14 cellular contexts compared by ENCODE assay signal in genomic region chr22:45911601-45912271, GRCh38.
DNase-seq lines count a peak whose midpoint lies in the region; ATAC-seq and TF ChIP-seq lines count a peak whose summit lies in the region.
"Had no signal": no experiment of that assay in that cellular context is flagged by ENCODE, and none has a peak within 500 bp of the region (broad histone marks: within the 10 kb centered on the region; RNA-seq: fewer than 3 reads in every experiment).

No MANE protein-coding gene starts in this region.

- H3K27ac Mint-ChIP-seq in natural killer cell, result no peak overlapping the region

- no peak overlapping the region for H3K4me2 ChIP-seq in IMR-90 (ENCODE audit: low read depth, low read length)
- H3K4me2 ChIP-seq: hepatocyte had no signal

- CTCF ChIA-PET in IMR-90 (lab: Yijun Ruan, JAX), result no interaction called here

- no peak overlapping the region for H4K8ac ChIP-seq in IMR-90 (ENCODE audit: low read depth in 2 of 2, low read length in 2 of 2)

- H3K27me3 ChIP-seq in IMR-90 (ENCODE audit: control insufficient read depth, insufficient read depth, low read length) (peaks cover 45% of the 10 kb centered on the region; the same call in 1 of the 2 replicates), left ventricle myocardium inferior (ENCODE audit: low read depth) (no peaks in the 10 kb centered on the region)
- H3K27me3 ChIP-seq: hepatocyte had no signal

- no peak overlapping the region for H3K14ac ChIP-seq in IMR-90 (replicated peaks; ENCODE audit: low read depth, low read length)

- no peak overlapping the region for H4K5ac ChIP-seq in IMR-90 (ENCODE audit: low read depth, low read length)

- H3K4me1 Mint-ChIP-seq in natural killer cell, result no peaks in the 10 kb centered on the region
- H3K4me1 Mint-ChIP-seq: CD4-positive, CD25-positive, alpha-beta regulatory T cell had no signal

- TF ChIP-seq CTCF in 22Rv1 (IDR thresholded peaks at IDR 0.05) (peak; percentile 37), IMR-90 (conservative IDR thresholded peaks at IDR 0.05; ENCODE audit: low read depth, low read length) (no peak), left ventricle myocardium inferior (IDR thresholded peaks at IDR 0.05; ENCODE audit: borderline replicate concordance) (no peak), natural killer cell (IDR thresholded peaks at IDR 0.05) (no peak)

- H3K27me3 Mint-ChIP-seq in natural killer cell (ENCODE audit: low read depth in 2 of 2), result peaks cover 0 to 3% of the 10 kb centered on the region in 2 donors
- H3K27me3 Mint-ChIP-seq: CD4-positive, CD25-positive, alpha-beta regulatory T cell had no signal

- H3K56ac ChIP-seq in IMR-90 (ENCODE audit: extremely low read depth, insufficient read depth, low read length), result no peak overlapping the region

- H3K4me3 ChIP-seq in IMR-90 (ENCODE audit: insufficient read depth, low read depth, low read length) (no peak overlapping the region), left ventricle myocardium inferior (no peak overlapping the region)
- H3K4me3 ChIP-seq: hepatocyte had no signal

- no peak overlapping the region for H3K27ac ChIP-seq in 22Rv1
- no peak overlapping the region for H3K27ac ChIP-seq in IMR-90 (ENCODE audit: insufficient read depth, low read length)
- H3K27ac ChIP-seq in left ventricle myocardium inferior (replicated peaks), result no peak overlapping the region
- H3K27ac ChIP-seq: hepatocyte, neutrophil had no signal

- no peaks in the 10 kb centered on the region for H3K9me3 Mint-ChIP-seq in natural killer cell
- H3K9me3 Mint-ChIP-seq: CD4-positive, CD25-positive, alpha-beta regulatory T cell had no signal

- no TSS peak for BruUV-seq in IMR-90 (replicated peaks; lab: Mats Ljungman, UMichigan)

- H3K4me1 ChIP-seq in IMR-90 (ENCODE audit: control insufficient read depth, insufficient read depth, low read length) (no peaks in the 10 kb centered on the region), left ventricle myocardium inferior (peaks cover 18% of the 10 kb centered on the region)

- no peaks in the 10 kb centered on the region for H3K79me1 ChIP-seq in IMR-90 (ENCODE audit: low read depth in 1 of 2, low read length in 2 of 2)

- H4K91ac ChIP-seq in IMR-90 (ENCODE audit: insufficient read depth, low read depth, low read length), result no peak overlapping the region

- intact Hi-C loops in IMR-90 (cut with micrococcal nuclease), result no loop called here
- intact Hi-C loops in left ventricle myocardium inferior (cut with micrococcal nuclease), result no loop called here
- intact Hi-C loops in natural killer cell (cut with micrococcal nuclease), result no loop called here

- POLR2A ChIA-PET in IMR-90 (lab: Charles Lee; ENCODE audit: unreplicated experiment), result no interaction called here

- no peak overlapping the region for H2AK9ac ChIP-seq in IMR-90 (replicated peaks; ENCODE audit: low read depth, low read length, poor library complexity)

- no peak overlapping the region for H2AFZ ChIP-seq in IMR-90 (replicated peaks; ENCODE audit: low read length, poor library complexity)
- H2AFZ ChIP-seq: hepatocyte had no signal

- H2BK120ac ChIP-seq in IMR-90 (ENCODE audit: low read depth, low read length), result no peak overlapping the region

- WGBS in IMR-90 (ENCODE audit: extremely low coverage in 2 of 2, insufficient read length in 1 of 2), 2 experiments, result 65% methylated on average over 10 of the region's 27 CpGs; no CpG with 5 or more reads in 1 of the 2 experiments

- no peak overlapping the region for H2BK15ac ChIP-seq in IMR-90 (ENCODE audit: low read depth, low read length)

- no peak overlapping the region for H3K4me3 Mint-ChIP-seq in natural killer cell
- H3K4me3 Mint-ChIP-seq: CD4-positive, CD25-positive, alpha-beta regulatory T cell had no signal

- no peak overlapping the region for H2AK5ac ChIP-seq in IMR-90 (ENCODE audit: low read depth, low read length)

- H3K4ac ChIP-seq in IMR-90 (ENCODE audit: low read depth, low read length), result no peak overlapping the region

- H3K9ac ChIP-seq in IMR-90 (ENCODE audit: low read depth, low read length), result no peak overlapping the region

- TF ChIP-seq POLR2A in IMR-90 (IDR thresholded peaks at IDR 0.05; ENCODE audit: low read depth, low read length), result no peak

- dilution Hi-C loops in IMR-90 (cut with HindIII; ENCODE audit: low sequenced_read_pairs, unreplicated experiment), result no loop called here

- H4K20me1 ChIP-seq in IMR-90 (ENCODE audit: insufficient read depth, low read length), result no peaks in the 10 kb centered on the region

- ATAC-seq in IMR-90 (ENCODE audit: low read depth) (no peak), natural killer cell (no peak), HG02852 (IDR thresholded peaks at IDR 0.05; ENCODE audit: unreplicated experiment) (no peak)

- no peak overlapping the region for H3K18ac ChIP-seq in IMR-90 (ENCODE audit: low read depth, low read length)

- DNase-seq in IMR-90 (no peak), OCI-M1 (lab: John Stamatoyannopoulos, UW) (peak; percentile 35), left ventricle myocardium inferior (peak; percentile 65), natural killer cell (no peak)
- DNase-seq in activated CD4-positive, alpha-beta T cell treated with anti-CD3 and anti-CD28 coated beads for 48 hours, result no peak
- no peak for DNase-seq in activated effector memory CD4-positive, alpha-beta T cell treated with Interleukin-2 at 50 U/mL for 16 hours
- DNase-seq: activated CD4-positive, alpha-beta T cell treated with anti-CD3 and anti-CD28 coated beads for 1 hour; amygdala; CD4-positive, CD25-positive, alpha-beta regulatory T cell; NCI-H146 had no signal

- H3K9me3 ChIP-seq in IMR-90 (ENCODE audit: control insufficient read depth, insufficient read depth, low read length), result peaks cover 8% of the 10 kb centered on the region
- peaks cover 7% of the 10 kb centered on the region for H3K9me3 ChIP-seq in left ventricle myocardium inferior (replicated peaks)
- H3K9me3 ChIP-seq: neutrophil had no signal

- no peaks in the 10 kb centered on the region for H3K36me3 Mint-ChIP-seq in natural killer cell
- H3K36me3 Mint-ChIP-seq: CD4-positive, CD25-positive, alpha-beta regulatory T cell had no signal

- no peak overlapping the region for H2BK20ac ChIP-seq in IMR-90 (ENCODE audit: low read depth, low read length)

- no peaks in the 10 kb centered on the region for H3K9me1 ChIP-seq in IMR-90 (ENCODE audit: insufficient read depth, low read length)

- in situ Hi-C loops in IMR-90 (cut with MboI; ENCODE audit: low sequenced_read_pairs), result no loop called here

- TF ChIP-seq RAD21 in IMR-90 (IDR thresholded peaks at IDR 0.05; ENCODE audit: low read length), result no peak

- no peak overlapping the region for H2BK5ac ChIP-seq in IMR-90 (ENCODE audit: low read depth, low read length, poor library complexity, severe bottlenecking)

- H3K36me3 ChIP-seq in IMR-90 (ENCODE audit: control insufficient read depth, insufficient read depth, low read length) (no peaks in the 10 kb centered on the region), left ventricle myocardium inferior (no peaks in the 10 kb centered on the region)
- H3K36me3 ChIP-seq: neutrophil had no signal

- H3K23ac ChIP-seq in IMR-90 (ENCODE audit: low read depth, low read length), result no peak overlapping the region

TF ChIP-seq in IMR-90, 13 proteins besides CTCF, POLR2A, EP300 and RAD21:
- TF ChIP-seq CEBPB (IDR thresholded peaks at IDR 0.05; ENCODE audit: low read depth, low read length), result peak; percentile 31
- TF ChIP-seq, protein P1, sequence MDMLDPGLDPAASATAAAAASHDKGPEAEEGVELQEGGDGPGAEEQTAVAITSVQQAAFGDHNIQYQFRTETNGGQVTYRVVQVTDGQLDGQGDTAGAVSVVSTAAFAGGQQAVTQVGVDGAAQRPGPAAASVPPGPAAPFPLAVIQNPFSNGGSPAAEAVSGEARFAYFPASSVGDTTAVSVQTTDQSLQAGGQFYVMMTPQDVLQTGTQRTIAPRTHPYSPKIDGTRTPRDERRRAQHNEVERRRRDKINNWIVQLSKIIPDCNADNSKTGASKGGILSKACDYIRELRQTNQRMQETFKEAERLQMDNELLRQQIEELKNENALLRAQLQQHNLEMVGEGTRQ (IDR thresholded peaks at IDR 0.05; ENCODE audit: low read depth, low read length), result no peak

Comparison
In these comparisons a context has a peak if more than half of its experiments do, and no peak if none do; other contexts are left out.
1. DNase-seq: peak in OCI-M1 (single experiment) and left ventricle myocardium inferior (single experiment); none in IMR-90 (single experiment), natural killer cell (single experiment), activated CD4-positive, alpha-beta T cell treated with anti-CD3 and anti-CD28 coated beads for 48 hours (single experiment) and activated effector memory CD4-positive, alpha-beta T cell treated with Interleukin-2 at 50 U/mL for 16 hours (single experiment).